ENCODE assay signal across 8 cellular contexts in genomic region chr7:76486618-76487017, GRCh38. TPM values are rescaled to one million over a fixed set of nuclear protein-coding genes. Genes with fewer than 3 reads are reported as not detected.
DNase-seq lines count a peak whose midpoint lies in the region; ATAC-seq, FAIRE-seq and TF ChIP-seq lines count a peak whose summit lies in the region.
"Not testable (repeated sequence)": the region's sequence is repeated elsewhere in the genome, so short reads cannot be mapped to it uniquely, and the experiment has no call there.

No MANE protein-coding gene starts in this region.

- not testable (repeated sequence) for DNase-seq in T-helper 17 cell
- DNase-seq in activated gamma-delta T cell treated with Interleukin-2 at 50 U/mL for 16 hours (peak; percentile 37), kidney (peak; percentile 28)
- DNase-seq in stimulated activated CD8-positive, alpha-beta memory T cell treated with anti-CD3 and anti-CD28 coated beads, Interleukin-4, amount 100 ng/mL, for 48 hours = peak; percentile 45

- not testable (repeated sequence) for H3K4me3 ChIP-seq in kidney (ENCODE audit: low read length in 2 of 2)

- H3K4me3 Mint-ChIP-seq in T-helper 17 cell = peak overlapping the region; percentile 64

- H3K9me3 ChIP-seq in T-helper 17 cell (ENCODE audit: control insufficient read depth, low read length, poor library complexity, severe bottlenecking); kidney (ENCODE audit: control insufficient read depth in 1 of 2, low read length in 2 of 2): not testable (repeated sequence)

- peak; percentile 99 for ATAC-seq in GM18511 (IDR thresholded peaks at IDR 0.05; ENCODE audit: unreplicated experiment)
- ATAC-seq in GM19463 (IDR thresholded peaks at IDR 0.05; ENCODE audit: unreplicated experiment) = peak; percentile 98
- ATAC-seq in HG02759 (IDR thresholded peaks at IDR 0.05; ENCODE audit: unreplicated experiment) = peak; percentile 99
- ATAC-seq in HG03175 (IDR thresholded peaks at IDR 0.05; ENCODE audit: unreplicated experiment) = peak; percentile 99
- peak; percentile 95 for ATAC-seq in T-helper 17 cell

- not testable (repeated sequence) for H3K27ac ChIP-seq in kidney (ENCODE audit: low read depth in 2 of 2, low read length in 2 of 2)

- intact Hi-C loops in kidney (cut with DNase I) = not testable (repeated sequence)

- H3K36me3 ChIP-seq in kidney (ENCODE audit: control insufficient read depth in 1 of 2, insufficient read depth in 2 of 2, low read length in 2 of 2) = not testable (repeated sequence)

- H3K27ac Mint-ChIP-seq in T-helper 17 cell = peak overlapping the region; percentile 60

- H3K4me1 ChIP-seq in kidney (ENCODE audit: control insufficient read depth in 1 of 2, insufficient read depth in 1 of 2, low read depth in 1 of 2, low read length in 2 of 2) = not testable (repeated sequence)

- FAIRE-seq in kidney (lab: Jason Lieb, UNC) = not testable (repeated sequence)

- H3K4me1 Mint-ChIP-seq in T-helper 17 cell = not testable (repeated sequence)

- not testable (repeated sequence) for H3K36me3 Mint-ChIP-seq in T-helper 17 cell (ENCODE audit: low read depth)

- not testable (repeated sequence) for H3K27me3 Mint-ChIP-seq in T-helper 17 cell

- H3K9ac ChIP-seq in kidney (ENCODE audit: low read length in 2 of 2) = not testable (repeated sequence)

- not testable (repeated sequence) for TF ChIP-seq CTCF in kidney (IDR thresholded peaks at IDR 0.05; ENCODE audit: borderline replicate concordance, extremely low read depth, insufficient read depth)

RNA-seq across cellular contexts. Expression of gene UPK3B, which starts 23.7 kb away (rescaled TPM):
- total RNA-seq in T-helper 17 cell (1 to 10 TPM; 1.8 to 4.4 TPM), kidney (1.9 TPM)
- polyA plus RNA-seq in kidney (ENCODE audit: insufficient read depth, low read depth, low replicate concordance) = 0.15 TPM

RNA-seq across cellular contexts. Expression of gene DTX2, which starts 25.1 kb away (rescaled TPM):
- total RNA-seq in T-helper 17 cell (10 to 100 TPM; 23.6 to 26.3 TPM), kidney (21.6 TPM)
- 8.1 TPM for polyA plus RNA-seq in kidney (ENCODE audit: insufficient read depth, low read depth, low replicate concordance)

RNA-seq across cellular contexts. Expression of gene SPDYE16, which starts 56.5 kb away (rescaled TPM):
- total RNA-seq in T-helper 17 cell (under 1 TPM in 1 of 2 donors, not detected in 1; 0.91 TPM), kidney (0.31 TPM)
- not detected for polyA plus RNA-seq in kidney (ENCODE audit: insufficient read depth, low read depth, low replicate concordance)
